In the genomic region with DNA sequence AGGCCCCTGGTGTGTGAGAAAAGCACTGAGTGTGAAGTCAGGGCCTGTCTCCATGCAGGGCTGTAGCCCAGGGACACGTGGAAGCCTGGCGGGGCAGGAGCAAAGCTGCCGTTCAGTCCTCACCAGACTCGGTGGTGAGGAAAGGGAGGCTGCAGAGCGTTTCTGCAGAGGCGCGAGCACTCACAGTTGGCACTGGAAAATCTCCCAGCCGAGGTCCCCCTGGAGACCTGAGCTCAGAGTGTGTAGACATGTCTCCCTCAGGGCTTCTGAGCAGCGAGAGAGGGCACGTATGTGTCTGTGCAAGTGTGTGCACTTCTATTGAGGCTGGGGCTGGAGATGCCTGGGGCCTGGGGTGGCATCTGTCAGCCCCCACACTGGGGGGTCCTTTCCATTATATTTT, we compare ENCODE assay signal across 27 cellular contexts. TPM values are rescaled to one million over a fixed set of nuclear protein-coding genes. Genes with fewer than 3 reads are reported as not detected.
DNase-seq lines count a peak whose midpoint lies in the region; ATAC-seq and TF ChIP-seq lines count a peak whose summit lies in the region.
"Had no signal": no experiment of that assay in that cellular context is flagged by ENCODE, and none has a peak within 500 bp of the region (broad histone marks: within the 10 kb centered on the region; RNA-seq: fewer than 3 reads in every experiment).

No MANE protein-coding gene starts in this region.

- peak overlapping the region; percentile 39 for H2BK5ac ChIP-seq in neuronal stem cell (ENCODE audit: low read length)

- H2AK5ac ChIP-seq in neuronal stem cell (ENCODE audit: low read depth, low read length), result peak overlapping the region; percentile 44

- H3K4me3 Mint-ChIP-seq in GM23338, result no peak overlapping the region
- H3K4me3 Mint-ChIP-seq: CD14-positive monocyte; CD8-positive, alpha-beta memory T cell; HFFc6 had no signal

- H3K27ac Mint-ChIP-seq in GM23338, result no peak overlapping the region
- H3K27ac Mint-ChIP-seq: CD8-positive, alpha-beta memory T cell; HFFc6 had no signal

- H3K9me3 Mint-ChIP-seq in GM23338, result no peaks in the 10 kb centered on the region
- H3K9me3 Mint-ChIP-seq: CD8-positive, alpha-beta memory T cell; HFFc6 had no signal

- H2AFZ ChIP-seq in GM23338, result 0 out of 2 replicates have a peak overlapping the region, but pooled peaks have one; percentile 7
- peak overlapping the region; percentile 60 for H2AFZ ChIP-seq in neuronal stem cell (ENCODE audit: low read length)
- H2AFZ ChIP-seq: GM23248 had no signal

- no CpG with 5 or more reads among the region's 10 CpGs for WGBS in neuronal stem cell (ENCODE audit: extremely low coverage in 2 of 2, insufficient read length in 2 of 2, insufficient replicate concordance in 1 of 2), 2 donors

- no peaks in the 10 kb centered on the region for H4K20me1 ChIP-seq in BLaER1
- H4K20me1 ChIP-seq in GM23338 (replicated peaks; ENCODE audit: insufficient read depth), result no peaks in the 10 kb centered on the region

- no peak overlapping the region for H3K23ac ChIP-seq in neuronal stem cell (ENCODE audit: low read depth, low read length, poor library complexity)

- H3K27ac ChIP-seq in BLaER1 (peak overlapping the region; percentile 72), GM23338 (ENCODE audit: low read depth) (no peak overlapping the region), neuronal stem cell (replicated peaks; ENCODE audit: low read length) (no peak overlapping the region)
- H3K27ac ChIP-seq: A549, GM23248, HL-60, RWPE1 had no signal

- H3F3A ChIP-seq in GM23338 (replicated peaks; ENCODE audit: low read depth), result no peaks in the 10 kb centered on the region

- peak overlapping the region; percentile 38 for H3K4me3 ChIP-seq in BLaER1
- H3K4me3 ChIP-seq in GM23338, result no peak overlapping the region
- H3K4me3 ChIP-seq in neuronal stem cell (ENCODE audit: low read length in 2 of 2), result no peak overlapping the region
- H3K4me3 ChIP-seq: A549, GM23248, HAP-1 had no signal

- H3K9me2 ChIP-seq in GM23338 (ENCODE audit: insufficient read depth), result no peaks in the 10 kb centered on the region

- no peak overlapping the region for H2BK12ac ChIP-seq in neuronal stem cell (ENCODE audit: low read length)

- no peak overlapping the region for H3K4ac ChIP-seq in neuronal stem cell (ENCODE audit: low read length)

- peak overlapping the region; percentile 59; the same call in 1 of the 2 replicates for H3K9ac ChIP-seq in BLaER1
- peak overlapping the region; percentile 12 for H3K9ac ChIP-seq in neuronal stem cell (ENCODE audit: low read depth, low read length, poor library complexity)
- H3K9ac ChIP-seq: GM23248 had no signal

- H3K36me3 Mint-ChIP-seq in GM23338 (ENCODE audit: low read depth), result no peaks in the 10 kb centered on the region
- H3K36me3 Mint-ChIP-seq: CD14-positive monocyte; CD8-positive, alpha-beta memory T cell had no signal

- no peak overlapping the region for H4K91ac ChIP-seq in neuronal stem cell (ENCODE audit: low read depth, low read length, poor library complexity)

- H3K79me1 ChIP-seq in neuronal stem cell (ENCODE audit: low read depth, low read length), result no peaks in the 10 kb centered on the region

- H3K79me2 ChIP-seq in GM23338 (replicated peaks; ENCODE audit: insufficient read depth), result no peaks in the 10 kb centered on the region

- DNase-seq in GM23338 (ENCODE audit: low spot score) (no peak), NCI-H69 (lab: John Stamatoyannopoulos, UW) (peak; percentile 73), neuronal stem cell (ENCODE audit: low spot score) (no peak), activated gamma-delta T cell treated with Interleukin-2 at 50 U/mL for 16 hours (no peak)
- DNase-seq: AML-193; CD8-positive, alpha-beta memory T cell; GM23248; HFFc6; Kasumi-1; NCI-H1105 treated with DMSO at 0.1 percent for 48 hours; NCI-H187 treated with DMSO at 0.1 percent for 48 hours; NCI-H2107; NCI-H446 treated with DMSO at 0.1 percent for 48 hours; NCI-H526; SHP77; T-helper 1 cell had no signal

- no peak overlapping the region for H3K14ac ChIP-seq in neuronal stem cell (ENCODE audit: low read length)

- H3K36me3 ChIP-seq in BLaER1 (no peaks in the 10 kb centered on the region), GM23338 (ENCODE audit: insufficient read depth) (no peaks in the 10 kb centered on the region), neuronal stem cell (replicated peaks in 1 of 2; ENCODE audit: control insufficient read depth in 2 of 2, insufficient read depth in 2 of 2, low read length in 2 of 2) (no peaks in the 10 kb centered on the region)
- H3K36me3 ChIP-seq: HAP-1 had no signal

- TF ChIP-seq CTCF in GM23338 (conservative IDR thresholded peaks at IDR 0.05; ENCODE audit: low read depth in 2 of 2), result no peak

- H2BK15ac ChIP-seq in neuronal stem cell (ENCODE audit: low read length), result peak overlapping the region; percentile 8

- peaks cover 57% of the 10 kb centered on the region for H3K4me1 ChIP-seq in BLaER1
- H3K4me1 ChIP-seq in GM23338 (ENCODE audit: insufficient read depth), result no peaks in the 10 kb centered on the region
- H3K4me1 ChIP-seq in neuronal stem cell (ENCODE audit: control insufficient read depth in 2 of 2, insufficient read depth in 1 of 2, low read depth in 1 of 2, low read length in 2 of 2), result peaks cover 1 to 15% of the 10 kb centered on the region in 2 donors
- H3K4me1 ChIP-seq: A549, HAP-1 had no signal

- H3K27me3 ChIP-seq in BLaER1 (no peaks in the 10 kb centered on the region), GM23338 (ENCODE audit: insufficient read depth) (no peaks in the 10 kb centered on the region), neuronal stem cell (ENCODE audit: control insufficient read depth in 3 of 3, insufficient read depth in 3 of 3, low read depth in 1 of 3, low read length in 3 of 3) (no peaks in the 10 kb centered on the region)

- H2BK120ac ChIP-seq in neuronal stem cell (ENCODE audit: low read depth, low read length), result no peak overlapping the region

- no peak overlapping the region for H4K8ac ChIP-seq in neuronal stem cell (ENCODE audit: low read depth, low read length)

- H3K27me3 Mint-ChIP-seq in GM23338 (ENCODE audit: insufficient read depth, low read depth, poor library complexity), result peaks cover 6% of the 10 kb centered on the region

- H3K4me2 ChIP-seq in BLaER1 (peak overlapping the region; percentile 95), GM23338 (no peak overlapping the region), neuronal stem cell (ENCODE audit: insufficient read depth, low read length, poor library complexity, severe bottlenecking) (no peak overlapping the region)
- H3K4me2 ChIP-seq: A549 had no signal

- H3K18ac ChIP-seq in neuronal stem cell (ENCODE audit: low read length), result peak overlapping the region; percentile 46

- no peak for ATAC-seq in GM23338
- no peak for ATAC-seq in HG03469 (IDR thresholded peaks at IDR 0.05; ENCODE audit: unreplicated experiment)
- no peak for ATAC-seq in GM21381 (IDR thresholded peaks at IDR 0.05; ENCODE audit: unreplicated experiment)
- ATAC-seq: A549, Panc1 had no signal

- no peaks in the 10 kb centered on the region for H3K9me3 ChIP-seq in BLaER1
- H3K9me3 ChIP-seq in neuronal stem cell (replicated peaks in 1 of 2; ENCODE audit: control insufficient read depth in 2 of 2, insufficient read depth in 1 of 2, low read depth in 1 of 2, low read length in 2 of 2), result no peaks in the 10 kb centered on the region
- H3K9me3 ChIP-seq: A549, HAP-1 had no signal

- H3K4me1 Mint-ChIP-seq in GM23338, result peaks cover 4% of the 10 kb centered on the region; the same call in 2 of the 3 replicates
- H3K4me1 Mint-ChIP-seq: CD14-positive monocyte had no signal

TF ChIP-seq in GM23338, 12 proteins besides CTCF, POLR2A, EP300 and RAD21 (continues in another document):
- TF ChIP-seq EZH2 (IDR thresholded peaks at IDR 0.05; ENCODE audit: low read depth, unreplicated experiment) (no peak), ZNF331 (CRISPR knock-in tag; IDR thresholded peaks at IDR 0.05; ENCODE audit: low read depth) (no peak), STAT1 (IDR thresholded peaks at IDR 0.05; ENCODE audit: unreplicated experiment) (no peak), ZNF114 (CRISPR knock-in tag; IDR thresholded peaks at IDR 0.05) (no peak), JUNB (IDR thresholded peaks at IDR 0.05; ENCODE audit: unreplicated experiment) (no peak), CREB1 (CRISPR knock-in tag; IDR thresholded peaks at IDR 0.05; ENCODE audit: low read depth) (no peak), NANOG (IDR thresholded peaks at IDR 0.05; ENCODE audit: borderline replicate concordance) (no peak), EZH2phosphoT487 (IDR thresholded peaks at IDR 0.05; ENCODE audit: unreplicated experiment) (no peak), POLR2AphosphoS5 (IDR thresholded peaks at IDR 0.05; ENCODE audit: low read depth) (no peak)
- TF ChIP-seq, protein P1, sequence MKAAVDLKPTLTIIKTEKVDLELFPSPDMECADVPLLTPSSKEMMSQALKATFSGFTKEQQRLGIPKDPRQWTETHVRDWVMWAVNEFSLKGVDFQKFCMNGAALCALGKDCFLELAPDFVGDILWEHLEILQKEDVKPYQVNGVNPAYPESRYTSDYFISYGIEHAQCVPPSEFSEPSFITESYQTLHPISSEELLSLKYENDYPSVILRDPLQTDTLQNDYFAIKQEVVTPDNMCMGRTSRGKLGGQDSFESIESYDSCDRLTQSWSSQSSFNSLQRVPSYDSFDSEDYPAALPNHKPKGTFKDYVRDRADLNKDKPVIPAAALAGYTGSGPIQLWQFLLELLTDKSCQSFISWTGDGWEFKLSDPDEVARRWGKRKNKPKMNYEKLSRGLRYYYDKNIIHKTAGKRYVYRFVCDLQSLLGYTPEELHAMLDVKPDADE (IDR thresholded peaks at IDR 0.05), result no peak

RNA-seq across cellular contexts. Expression of a gene that starts 11.0 kb away (rescaled TPM):
- total RNA-seq in GM23338 (2014; rRNA removed; shearing (Covaris generic)), result 1.6 and 2.0 TPM in 2 replicates
- 1.9 TPM in 2 replicates for polyA plus RNA-seq in GM23338 (2016; fragmentation: Nextera tagmentation; extraction: Ambion mirVana)
- 0.67 TPM for polyA plus RNA-seq in neuronal stem cell (2013, experiment 1 of 2)
- 0.71 TPM for polyA plus RNA-seq in neuronal stem cell (2013, experiment 2 of 2)
- total RNA-seq: MCF 10A had no signal
- polyA plus RNA-seq: CD14-positive monocyte; CD8-positive, alpha-beta memory T cell had no signal

RNA-seq across cellular contexts. Expression of a gene that starts 29.9 kb away (rescaled TPM):
- 24.9 and 26.8 TPM in 2 replicates for total RNA-seq in GM23338 (2014; rRNA removed; shearing (Covaris generic))
- 4.5 and 6.5 TPM in 2 replicates for polyA plus RNA-seq in GM23338 (2016; fragmentation: Nextera tagmentation; extraction: Ambion mirVana)
- polyA plus RNA-seq in neuronal stem cell (2013, experiment 1 of 2), result 22.3 TPM
- polyA plus RNA-seq in neuronal stem cell (2013, experiment 2 of 2), result 22.5 TPM

RNA-seq across cellular contexts. Expression of a gene that starts 50.2 kb away (rescaled TPM):
- 0.47 and 0.59 TPM in 2 replicates for total RNA-seq in GM23338 (2014; rRNA removed; shearing (Covaris generic))
- polyA plus RNA-seq in GM23338 (2016; fragmentation: Nextera tagmentation; extraction: Ambion mirVana), result 0.47 and 0.66 TPM in 2 replicates
- polyA plus RNA-seq in neuronal stem cell (2013, experiment 1 of 2), result 1.5 TPM
- polyA plus RNA-seq in neuronal stem cell (2013, experiment 2 of 2), result 1.6 TPM
- total RNA-seq: SK-MEL-5 had no signal
- polyA plus RNA-seq: CD14-positive monocyte; CD8-positive, alpha-beta memory T cell had no signal
